Comparison of ENCODE assay signal across 11 cellular contexts in genomic region chr12:45644521-45644920, GRCh38.
DNase-seq lines count a peak whose midpoint lies in the region; ATAC-seq and TF ChIP-seq lines count a peak whose summit lies in the region.
"Had no signal": no experiment of that assay in that cellular context is flagged by ENCODE, and none has a peak within 500 bp of the region (broad histone marks: within the 10 kb centered on the region; RNA-seq: fewer than 3 reads in every experiment).

No MANE protein-coding gene starts in this region.

- peak overlapping the region; percentile 35 for H3K4me2 ChIP-seq in OCI-LY3 (ENCODE audit: low read length)

- no peaks in the 10 kb centered on the region for H4K20me1 ChIP-seq in OCI-LY3 (ENCODE audit: insufficient read depth, low read length)

- H3K27ac ChIP-seq in OCI-LY3 (ENCODE audit: low read length) (no peak overlapping the region), epithelial cell of prostate (peak overlapping the region; percentile 35), thymus (ENCODE audit: low read depth) (peak overlapping the region; percentile 68)
- H3K27ac ChIP-seq: ascending aorta had no signal

- H3K9ac ChIP-seq in OCI-LY3 (ENCODE audit: low read length): no peak overlapping the region

- peaks cover 3% of the 10 kb centered on the region for H3K9me3 Mint-ChIP-seq in activated naive CD8-positive, alpha-beta T cell treated with anti-CD3 and anti-CD28 coated beads, Interleukin-2, amount 10 ng/mL, durations not matched to agents 7 days and 5 days
- no peaks in the 10 kb centered on the region for H3K9me3 Mint-ChIP-seq in activated naive CD8-positive, alpha-beta T cell treated with anti-CD3 and anti-CD28 coated beads for 36 hours

- peak overlapping the region; percentile 72 for H3K4me3 Mint-ChIP-seq in activated naive CD8-positive, alpha-beta T cell treated with anti-CD3 and anti-CD28 coated beads, Interleukin-2, amount 10 ng/mL, durations not matched to agents 7 days and 5 days
- H3K4me3 Mint-ChIP-seq in activated naive CD8-positive, alpha-beta T cell treated with anti-CD3 and anti-CD28 coated beads for 36 hours: no peak overlapping the region

- H3K27ac Mint-ChIP-seq in activated naive CD8-positive, alpha-beta T cell treated with anti-CD3 and anti-CD28 coated beads, Interleukin-2, amount 10 ng/mL, durations not matched to agents 7 days and 5 days: peak overlapping the region; percentile 86
- no peak overlapping the region for H3K27ac Mint-ChIP-seq in activated naive CD8-positive, alpha-beta T cell treated with anti-CD3 and anti-CD28 coated beads for 36 hours

- H3K36me3 ChIP-seq in OCI-LY3 (replicated peaks; ENCODE audit: low read depth, low read length) (no peaks in the 10 kb centered on the region), thymus (ENCODE audit: control insufficient read depth, insufficient read depth) (no peaks in the 10 kb centered on the region)
- H3K36me3 ChIP-seq: ascending aorta had no signal

- no peaks in the 10 kb centered on the region for H3K79me2 ChIP-seq in OCI-LY3 (ENCODE audit: low read length)

- peaks cover 5% of the 10 kb centered on the region for H3K27me3 Mint-ChIP-seq in activated naive CD8-positive, alpha-beta T cell treated with anti-CD3 and anti-CD28 coated beads, Interleukin-2, amount 10 ng/mL, durations not matched to agents 7 days and 5 days
- H3K27me3 Mint-ChIP-seq in activated naive CD8-positive, alpha-beta T cell treated with anti-CD3 and anti-CD28 coated beads for 36 hours: peaks cover 6% of the 10 kb centered on the region

- H3K36me3 Mint-ChIP-seq in activated naive CD8-positive, alpha-beta T cell treated with anti-CD3 and anti-CD28 coated beads, Interleukin-2, amount 10 ng/mL, durations not matched to agents 7 days and 5 days: peaks cover 20% of the 10 kb centered on the region
- H3K36me3 Mint-ChIP-seq in activated naive CD8-positive, alpha-beta T cell treated with anti-CD3 and anti-CD28 coated beads for 36 hours: no peaks in the 10 kb centered on the region

- H3K27me3 ChIP-seq in OCI-LY3 (ENCODE audit: low read depth, low read length) (peaks cover 34% of the 10 kb centered on the region), thymus (ENCODE audit: control insufficient read depth, insufficient read depth) (no peaks in the 10 kb centered on the region)
- H3K27me3 ChIP-seq: ascending aorta had no signal

- WGBS in thymus: 0% methylated on average over 1 of the region's 1 CpG

- TF ChIP-seq CTCF in OCI-LY3 (IDR thresholded peaks at IDR 0.05; ENCODE audit: low read depth, low read length): no peak

- peak overlapping the region; percentile 27; the same call in 1 of the 2 replicates for H2AFZ ChIP-seq in OCI-LY3 (ENCODE audit: low read depth, low read length)

- no peaks in the 10 kb centered on the region for H3K9me3 ChIP-seq in OCI-LY3 (ENCODE audit: insufficient read depth, low read length)
- no peaks in the 10 kb centered on the region for H3K9me3 ChIP-seq in thymus (ENCODE audit: control insufficient read depth)
- H3K9me3 ChIP-seq: ascending aorta had no signal

- POLR2A ChIA-PET in activated naive CD8-positive, alpha-beta T cell treated with anti-CD3 and anti-CD28 coated beads, Interleukin-2, amount 10 ng/mL, durations not matched to agents 7 days and 5 days (lab: Charles Lee): interaction anchor here (0.6 to 1.7 kb wide), 3 partner anchors 11 to 119 kb away, joined by 4 to 9 read pairs (median 6); no protein-coding TSS in a partner anchor

- H3K4me1 ChIP-seq in OCI-LY3 (ENCODE audit: low read length) (peaks cover 6% of the 10 kb centered on the region; the same call in 1 of the 2 replicates), thymus (ENCODE audit: control insufficient read depth, insufficient read depth, low read length) (peaks cover 12% of the 10 kb centered on the region)
- H3K4me1 ChIP-seq: ascending aorta had no signal

- peak; percentile 35 for DNase-seq in activated naive CD8-positive, alpha-beta T cell treated with anti-CD3 and anti-CD28 coated beads, Interleukin-2, amount 10 ng/mL, durations not matched to agents 7 days and 5 days
- no peak for DNase-seq in activated naive CD8-positive, alpha-beta T cell treated with anti-CD3 and anti-CD28 coated beads for 36 hours
- peak; percentile 49 for DNase-seq in epithelial cell of prostate (ENCODE audit: low read depth, low spot score)
- DNase-seq in midbrain (lab: John Stamatoyannopoulos, UW): no peak
- no peak for DNase-seq in NCI-H510A (lab: John Stamatoyannopoulos, UW)
- DNase-seq: left cardiac atrium; stimulated activated CD4-positive, alpha-beta T cell treated with anti-CD3 and anti-CD28 coated beads, Interleukin-2, amount 100 ng/mL, for 24 hours had no signal

- ATAC-seq in activated naive CD8-positive, alpha-beta T cell treated with anti-CD3 and anti-CD28 coated beads, Interleukin-2, amount 10 ng/mL, durations not matched to agents 7 days and 5 days (ENCODE audit: low read depth): peak; percentile 79
- ATAC-seq in HG02798 (IDR thresholded peaks at IDR 0.05; ENCODE audit: poor library complexity, unreplicated experiment): no peak

- H3K4me3 ChIP-seq in OCI-LY3 (ENCODE audit: low read length) (no peak overlapping the region), thymus (ENCODE audit: low read length) (no peak overlapping the region)
- H3K4me3 ChIP-seq: ascending aorta had no signal

- peaks cover 13% of the 10 kb centered on the region for H3K4me1 Mint-ChIP-seq in activated naive CD8-positive, alpha-beta T cell treated with anti-CD3 and anti-CD28 coated beads, Interleukin-2, amount 10 ng/mL, durations not matched to agents 7 days and 5 days
- peaks cover 11% of the 10 kb centered on the region for H3K4me1 Mint-ChIP-seq in activated naive CD8-positive, alpha-beta T cell treated with anti-CD3 and anti-CD28 coated beads for 36 hours

Comparison
In these comparisons a context has a peak if more than half of its experiments do, and no peak if none do; other contexts are left out.
1. DNase-seq: peak in activated naive CD8-positive, alpha-beta T cell treated with anti-CD3 and anti-CD28 coated beads, Interleukin-2, amount 10 ng/mL, durations not matched to agents 7 days and 5 days (single experiment) and epithelial cell of prostate (single experiment); none in activated naive CD8-positive, alpha-beta T cell treated with anti-CD3 and anti-CD28 coated beads for 36 hours (single experiment), midbrain (single experiment) and NCI-H510A (single experiment).